ENCODE assay signal across 2 cellular contexts in genomic region chr1:155048449-155049334, GRCh38.
TF ChIP-seq lines count a peak whose summit lies in the region.

No MANE protein-coding gene starts in this region.

TF ChIP-seq in HEK293, 187 proteins besides CTCF, POLR2A, EP300 and RAD21:
- TF ChIP-seq ZFHX2 (tag by site-specific recombination; conservative IDR thresholded peaks at IDR 0.05) (peak; percentile 22; the same call in 1 of the 2 replicates), ZNF488 (tag by site-specific recombination; IDR thresholded peaks at IDR 0.05) (no peak), ZNF449 (tag by site-specific recombination; IDR thresholded peaks at IDR 0.05) (peak; percentile 91), ZNF19 (tag by site-specific recombination; IDR thresholded peaks at IDR 0.05; ENCODE audit: low read depth) (no peak), KLF10 (tag by site-specific recombination; IDR thresholded peaks at IDR 0.05) (no peak), ZNF341 (tag by site-specific recombination; IDR thresholded peaks at IDR 0.05; ENCODE audit: low read depth) (no peak), ZBTB17 (tag by site-specific recombination; IDR thresholded peaks at IDR 0.05) (0 out of 2 replicates have a peak, but pooled peaks have one; percentile 32), ZNF335 (tag by site-specific recombination; conservative IDR thresholded peaks at IDR 0.05) (peak; percentile 49), ZBTB8A (tag by site-specific recombination; IDR thresholded peaks at IDR 0.05) (peak; percentile 66), ZNF626 (tag by site-specific recombination; IDR thresholded peaks at IDR 0.05) (no peak), ZNF664 (tag by site-specific recombination; IDR thresholded peaks at IDR 0.05) (0 out of 2 replicates have a peak, but pooled peaks have one; percentile 28), ZNF16 (tag by site-specific recombination; IDR thresholded peaks at IDR 0.05; ENCODE audit: low read depth) (no peak), ZNF394 (tag by site-specific recombination; IDR thresholded peaks at IDR 0.05; ENCODE audit: borderline replicate concordance) (no peak), ZNF148 (tag by site-specific recombination; IDR thresholded peaks at IDR 0.05; ENCODE audit: borderline replicate concordance) (no peak), ZNF175 (tag by site-specific recombination; IDR thresholded peaks at IDR 0.05) (no peak)

TF ChIP-seq in K562, 482 proteins besides CTCF, POLR2A, EP300 and RAD21 (continues in another document):
- TF ChIP-seq MXI1 (IDR thresholded peaks at IDR 0.05; ENCODE audit: low read depth, low read length): no peak
- peak; percentile 55 for TF ChIP-seq ESRRA (IDR thresholded peaks at IDR 0.05; ENCODE audit: borderline replicate concordance, low read depth)
- no peak for TF ChIP-seq ZNF518B (CRISPR knock-in tag; IDR thresholded peaks at IDR 0.05)
- TF ChIP-seq HDAC6 (IDR thresholded peaks at IDR 0.05; ENCODE audit: low read depth, low read length): no peak
- TF ChIP-seq RAD51 (IDR thresholded peaks at IDR 0.05; ENCODE audit: borderline replicate concordance, low read depth): no peak
- TF ChIP-seq TFAP4 (CRISPR knock-in tag; IDR thresholded peaks at IDR 0.05; ENCODE audit: borderline replicate concordance): no peak
- no peak for TF ChIP-seq CUX1 (CRISPR knock-in tag; IDR thresholded peaks at IDR 0.05)
- peak; percentile 33; the same call in 1 of the 2 replicates for TF ChIP-seq ATF3 (IDR thresholded peaks at IDR 0.05)
- TF ChIP-seq ATF3 (CRISPR knock-in tag; conservative IDR thresholded peaks at IDR 0.05): no peak
- peak; percentile 40; the same call in 1 of the 2 replicates for TF ChIP-seq CXXC5 (CRISPR knock-in tag; IDR thresholded peaks at IDR 0.05)
- no peak for TF ChIP-seq MITF (IDR thresholded peaks at IDR 0.05)
- TF ChIP-seq HNRNPL (IDR thresholded peaks at IDR 0.05; ENCODE audit: low read depth, low read length): no peak
- TF ChIP-seq PKNOX1 (IDR thresholded peaks at IDR 0.05): no peak
- TF ChIP-seq SMARCA5 (IDR thresholded peaks at IDR 0.05): no peak
- TF ChIP-seq KLF6 (CRISPR knock-in tag; IDR thresholded peaks at IDR 0.05; ENCODE audit: borderline replicate concordance): 0 out of 2 replicates have a peak, but pooled peaks have one; percentile 4
- peak; percentile 44; the same call in 1 of the 2 replicates for TF ChIP-seq ZNF592 (IDR thresholded peaks at IDR 0.05)
- no peak for TF ChIP-seq RBM25 (IDR thresholded peaks at IDR 0.05; ENCODE audit: low read depth, low read length, severe bottlenecking)
- peak; percentile 66 for TF ChIP-seq CEBPG (CRISPR knock-in tag; IDR thresholded peaks at IDR 0.05)
- peak in 1 of 2 experiments; percentile 65; a peak in 2 of 4 replicates for TF ChIP-seq CEBPG (tag; conservative IDR thresholded peaks at IDR 0.05 in 1 of 2, IDR thresholded peaks at IDR 0.05 in 1 of 2)
- peak; percentile 60; the same call in 1 of the 2 replicates for TF ChIP-seq SMAD4 (CRISPR knock-in tag; conservative IDR thresholded peaks at IDR 0.05)
